11 cellular contexts compared by ENCODE assay signal in the genomic region with DNA sequence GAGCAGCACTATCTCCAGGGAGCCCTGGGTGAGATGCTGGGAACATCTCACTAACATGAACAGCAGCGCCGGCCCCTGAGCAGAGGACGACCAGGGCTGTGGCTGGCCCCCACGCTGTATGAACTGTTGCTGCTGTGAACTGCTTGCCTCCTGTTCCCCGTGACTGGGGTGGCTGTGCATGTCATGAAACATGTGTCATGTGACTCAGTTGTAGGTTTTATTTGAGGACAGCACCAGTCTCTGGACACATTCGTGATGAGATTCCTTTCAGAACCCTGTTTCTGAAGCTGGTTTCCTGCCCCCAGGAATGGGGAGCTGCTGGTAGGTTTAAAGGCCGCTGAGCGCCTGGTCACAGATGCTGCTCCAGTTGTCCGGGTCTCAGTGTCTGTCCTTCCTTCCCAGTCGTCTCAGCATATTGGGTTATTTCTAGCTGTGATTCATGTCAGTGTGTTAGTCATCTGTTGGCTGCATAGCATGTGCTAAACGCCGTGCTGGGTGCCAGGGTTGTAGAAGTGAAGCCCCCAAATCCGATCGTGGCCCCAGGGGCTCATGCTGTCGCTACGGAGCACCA.
DNase-seq lines count a peak whose midpoint lies in the region; ATAC-seq and TF ChIP-seq lines count a peak whose summit lies in the region.
"Had no signal": no experiment of that assay in that cellular context is flagged by ENCODE, and none has a peak within 500 bp of the region (broad histone marks: within the 10 kb centered on the region; RNA-seq: fewer than 3 reads in every experiment).

No MANE protein-coding gene starts in this region.

- H3K9me3 ChIP-seq in mesenchymal stem cell (ENCODE audit: control insufficient read depth, low read length) = no peaks in the 10 kb centered on the region

- peak overlapping the region in 1 of 2 experiments; percentile 66 for H3K23ac ChIP-seq in mesenchymal stem cell (ENCODE audit: low read length in 2 of 2)

- H3K4me3 ChIP-seq in mesenchymal stem cell (ENCODE audit: insufficient read depth in 1 of 2, low read depth in 1 of 2, low read length in 2 of 2) = no peak overlapping the region

- H4K8ac ChIP-seq in mesenchymal stem cell (ENCODE audit: low read length) = peak overlapping the region; percentile 78

- peak overlapping the region; percentile 6 for H3K27ac ChIP-seq in mesenchymal stem cell (ENCODE audit: low read length, poor library complexity, severe bottlenecking)
- H3K27ac ChIP-seq: parathyroid adenoma had no signal

- H3K36me3 ChIP-seq in mesenchymal stem cell (ENCODE audit: control insufficient read depth in 1 of 2, insufficient read depth in 2 of 2, low read depth in 1 of 2, low read length in 2 of 2) = peaks cover 42 to 79% of the 10 kb centered on the region in 2 experiments

- H2BK15ac ChIP-seq in mesenchymal stem cell (ENCODE audit: low read depth, poor library complexity, severe bottlenecking) = no peak overlapping the region

- H3K4me1 Mint-ChIP-seq in natural killer cell (peaks cover 55 to 94% of the 10 kb centered on the region in 2 donors), chondrocyte (ENCODE audit: low read depth) (peaks cover 56% of the 10 kb centered on the region)
- peaks cover 60 to 62% of the 10 kb centered on the region in 2 donors for H3K4me1 Mint-ChIP-seq in natural killer cell treated with Interleukin-12 subunit alpha and Interleukin-12 subunit beta and Interleukin-15 and Interleukin-18, amount 100 ng/mL, for 72 hours (ENCODE audit: low read depth in 2 of 2)

- intact Hi-C loops in natural killer cell (cut with micrococcal nuclease) = no loop called here

- peak overlapping the region; percentile 42 to 94 for H2BK12ac ChIP-seq in mesenchymal stem cell (ENCODE audit: low read length in 2 of 2)

- peaks cover 53% of the 10 kb centered on the region for H3K4me1 ChIP-seq in mesenchymal stem cell (ENCODE audit: control insufficient read depth, insufficient read depth, low read depth, low read length)

- H3K27me3 Mint-ChIP-seq in natural killer cell (ENCODE audit: low read depth in 2 of 2) (no peaks in the 10 kb centered on the region), chondrocyte (ENCODE audit: low read depth) (no peaks in the 10 kb centered on the region)
- no peaks in the 10 kb centered on the region for H3K27me3 Mint-ChIP-seq in natural killer cell treated with Interleukin-12 subunit alpha and Interleukin-12 subunit beta and Interleukin-15 and Interleukin-18, amount 100 ng/mL, for 72 hours
- H3K27me3 Mint-ChIP-seq: CD4-positive, alpha-beta T cell had no signal

- no peak for ATAC-seq in natural killer cell
- ATAC-seq in natural killer cell treated with Interleukin-12 subunit alpha and Interleukin-12 subunit beta and Interleukin-15 and Interleukin-18, amount 100 ng/mL, for 72 hours = no peak

- H2BK120ac ChIP-seq in mesenchymal stem cell (ENCODE audit: low read depth, low read length) = peak overlapping the region; percentile 44

- WGBS in mesenchymal stem cell = 62% methylated on average over 16 of the region's 16 CpGs

- no peak overlapping the region for H3K4me2 ChIP-seq in mesenchymal stem cell (ENCODE audit: low read length, poor library complexity, severe bottlenecking)

- peak overlapping the region in 1 of 2 experiments; percentile 61 for H3K14ac ChIP-seq in mesenchymal stem cell (ENCODE audit: low read length in 2 of 2)

- DNase-seq in natural killer cell (no peak), chondrocyte (ENCODE audit: low spot score) (no peak), mesenchymal stem cell (peak; percentile 80), epidermal melanocyte (ENCODE audit: insufficient read length, low spot score) (no peak), NCI-H2171 treated with DMSO at 0.1 percent for 48 hours (lab: John Stamatoyannopoulos, UW) (no peak), NCI-H446 (lab: John Stamatoyannopoulos, UW) (no peak)
- no peak for DNase-seq in natural killer cell treated with Interleukin-12 subunit alpha and Interleukin-12 subunit beta and Interleukin-15 and Interleukin-18, amount 100 ng/mL, for 72 hours (ENCODE audit: low spot score)
- no peak for DNase-seq in activated T-cell treated with anti-CD3 and anti-CD28 coated beads, Interleukin-2, amount 50 U/mL, for 48 hours
- DNase-seq: activated CD8-positive, alpha-beta memory T cell treated with anti-CD3 and anti-CD28 coated beads, Interleukin-2, amount 50 U/mL, for 48 hours; CD4-positive, alpha-beta T cell had no signal

- peak overlapping the region; percentile 52 for H2AK5ac ChIP-seq in mesenchymal stem cell (ENCODE audit: low read length, severe bottlenecking)

- H3K36me3 Mint-ChIP-seq in natural killer cell = no peaks in the 10 kb centered on the region
- H3K36me3 Mint-ChIP-seq in natural killer cell treated with Interleukin-12 subunit alpha and Interleukin-12 subunit beta and Interleukin-15 and Interleukin-18, amount 100 ng/mL, for 72 hours = no peaks in the 10 kb centered on the region
- peaks cover 5% of the 10 kb centered on the region for H3K36me3 Mint-ChIP-seq in chondrocyte (ENCODE audit: low read depth)

- H2AFZ ChIP-seq in mesenchymal stem cell (ENCODE audit: low read depth, low read length) = no peak overlapping the region
- H2AFZ ChIP-seq: parathyroid adenoma had no signal

- H4K91ac ChIP-seq in mesenchymal stem cell (ENCODE audit: low read length) = peak overlapping the region; percentile 70

- H3K27ac Mint-ChIP-seq in natural killer cell (peak overlapping the region; percentile 51 to 95), chondrocyte (ENCODE audit: unreplicated experiment) (peak overlapping the region; percentile 92)
- H3K27ac Mint-ChIP-seq in natural killer cell treated with Interleukin-12 subunit alpha and Interleukin-12 subunit beta and Interleukin-15 and Interleukin-18, amount 100 ng/mL, for 72 hours = peak overlapping the region in 1 of 2 donors; percentile 96
- H3K27ac Mint-ChIP-seq: CD4-positive, alpha-beta T cell had no signal

- H3K79me1 ChIP-seq in mesenchymal stem cell (replicated peaks; ENCODE audit: low read length, poor library complexity, severe bottlenecking) = peaks cover 50% of the 10 kb centered on the region

- peak overlapping the region; percentile 68 to 83 for H3K4ac ChIP-seq in mesenchymal stem cell (ENCODE audit: low read depth in 1 of 2, low read length in 2 of 2)

- H3K27me3 ChIP-seq in mesenchymal stem cell (ENCODE audit: control insufficient read depth in 1 of 2, insufficient read depth in 1 of 2, low read length in 2 of 2) = no peaks in the 10 kb centered on the region

- H3K9me3 Mint-ChIP-seq in natural killer cell (no peaks in the 10 kb centered on the region), chondrocyte (ENCODE audit: low read depth) (no peaks in the 10 kb centered on the region)
- no peaks in the 10 kb centered on the region for H3K9me3 Mint-ChIP-seq in natural killer cell treated with Interleukin-12 subunit alpha and Interleukin-12 subunit beta and Interleukin-15 and Interleukin-18, amount 100 ng/mL, for 72 hours
- H3K9me3 Mint-ChIP-seq: CD4-positive, alpha-beta T cell had no signal

- peak overlapping the region; percentile 95 to 99 for H3K18ac ChIP-seq in mesenchymal stem cell (ENCODE audit: low read depth in 1 of 2, low read length in 2 of 2)

- H2BK5ac ChIP-seq in mesenchymal stem cell (ENCODE audit: low read depth, low read length, poor library complexity, severe bottlenecking) = no peak overlapping the region

- peak overlapping the region; percentile 66 for H3K9ac ChIP-seq in mesenchymal stem cell (ENCODE audit: low read length)
- H3K9ac ChIP-seq: parathyroid adenoma had no signal

- H3K4me3 Mint-ChIP-seq in natural killer cell (no peak overlapping the region), chondrocyte (ENCODE audit: unreplicated experiment) (no peak overlapping the region)
- no peak overlapping the region for H3K4me3 Mint-ChIP-seq in natural killer cell treated with Interleukin-12 subunit alpha and Interleukin-12 subunit beta and Interleukin-15 and Interleukin-18, amount 100 ng/mL, for 72 hours
- H3K4me3 Mint-ChIP-seq: CD4-positive, alpha-beta T cell had no signal

- TF ChIP-seq CTCF in natural killer cell (IDR thresholded peaks at IDR 0.05) = no peak
- TF ChIP-seq CTCF in chondrocyte (IDR thresholded peaks at IDR 0.05) = no peak
